1 cellular context compared by ENCODE assay signal in the genomic region with DNA sequence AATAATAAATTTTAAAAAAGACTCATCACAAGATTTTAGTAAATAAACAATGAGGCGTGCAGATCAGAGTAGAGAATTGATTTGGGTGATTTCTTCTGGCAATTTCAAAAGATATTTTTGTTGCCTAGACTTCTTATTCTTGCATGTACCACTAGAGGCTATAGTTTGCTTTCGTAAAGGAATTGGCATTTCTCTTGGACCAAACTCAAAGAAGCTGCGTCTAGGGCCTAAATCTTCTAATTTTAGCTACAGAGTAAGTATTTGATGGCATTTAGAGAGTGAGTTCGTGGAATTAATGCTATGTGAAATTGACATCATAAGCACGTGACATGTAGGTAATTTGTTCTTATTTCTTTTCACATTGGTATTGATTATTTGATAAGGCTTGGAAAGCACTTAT.
TF ChIP-seq lines count a peak whose summit lies in the region.

No MANE protein-coding gene starts in this region.

TF ChIP-seq in endothelial cell of umbilical vein, 7 proteins besides CTCF, POLR2A, EP300 and RAD21:
- TF ChIP-seq FOS (IDR thresholded peaks at IDR 0.05; ENCODE audit: borderline replicate concordance, insufficient read depth, low read length) (no peak), MAX (IDR thresholded peaks at IDR 0.05; ENCODE audit: insufficient read depth, insufficient read length) (no peak), POLR2AphosphoS5 (IDR thresholded peaks at IDR 0.05; ENCODE audit: insufficient read depth, low read depth, low read length) (no peak), GATA2 (IDR thresholded peaks at IDR 0.05; ENCODE audit: insufficient read depth, insufficient read length, low read depth, low read length) (no peak), JUN (IDR thresholded peaks at IDR 0.05; ENCODE audit: borderline replicate concordance, insufficient read depth, insufficient read length, low read depth) (no peak), EZH2 (IDR thresholded peaks at IDR 0.05; ENCODE audit: borderline replicate concordance, low read depth, low read length, severe bottlenecking) (no peak), MYC (IDR thresholded peaks at IDR 0.05; ENCODE audit: low read depth, low read length) (no peak)
TF ChIP-seq in endothelial cell of umbilical vein: peak in this region for 0.
